14 cellular contexts compared by ENCODE assay signal in the genomic region with DNA sequence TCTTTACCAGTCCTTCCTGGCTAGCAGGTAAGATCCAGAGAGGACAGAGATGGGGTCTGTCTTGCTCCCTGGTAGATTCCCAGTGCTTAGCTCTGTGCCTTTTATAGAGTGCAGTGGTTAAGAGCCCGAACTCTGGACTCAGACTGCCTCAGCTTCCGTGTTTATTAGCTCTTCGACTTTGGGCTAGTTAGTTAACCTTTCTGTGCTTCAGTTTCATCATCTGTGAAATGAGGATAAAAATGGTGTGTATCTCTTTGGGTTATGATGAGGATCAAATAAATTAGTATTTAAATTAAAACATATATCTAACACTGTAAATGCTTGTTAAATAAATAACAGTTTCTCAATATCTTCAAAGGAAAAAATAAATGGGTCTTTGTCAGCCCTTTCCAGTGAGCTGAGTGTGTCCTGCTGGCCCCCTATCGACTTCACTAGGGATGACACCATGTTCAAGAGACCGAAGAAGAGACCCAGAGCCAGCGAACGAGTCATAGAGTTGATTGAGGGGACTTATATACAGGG. TPM values are rescaled to one million over a fixed set of nuclear protein-coding genes. Genes with fewer than 3 reads are reported as not detected.
DNase-seq lines count a peak whose midpoint lies in the region; ATAC-seq, FAIRE-seq and TF ChIP-seq lines count a peak whose summit lies in the region.
"Had no signal": no experiment of that assay in that cellular context is flagged by ENCODE, and none has a peak within 500 bp of the region (broad histone marks: within the 10 kb centered on the region; RNA-seq: fewer than 3 reads in every experiment).

No MANE protein-coding gene starts in this region.

- no peak overlapping the region for H3K4me3 ChIP-seq in Peyer's patch
- H3K4me3 ChIP-seq: BLaER1 treated with 17β-estradiol and CSF1 and Interleukin-3, amounts not matched to agents 10 nM and 100 nM; HAP-1 had no signal

- no peak overlapping the region for H3K27ac ChIP-seq in 22Rv1
- H3K27ac ChIP-seq in Peyer's patch: peak overlapping the region in 3 of 4 donors; percentile 50 to 86 (median 74)
- H3K27ac ChIP-seq: BLaER1 treated with 17β-estradiol and CSF1 and Interleukin-3, amounts not matched to agents 10 nM and 100 nM had no signal

- DNase-seq in GM12891 (ENCODE audit: insufficient read length, low spot score) (no peak), Peyer's patch (peak in 1 of 3 donors; percentile 66), glutamatergic neuron (no peak), NCI-H1694 (lab: John Stamatoyannopoulos, UW) (no peak), GM12892 (ENCODE audit: insufficient read length) (no peak)
- DNase-seq in effector CD4-positive, alpha-beta T cell: no peak
- DNase-seq: activated gamma-delta T cell; effector memory CD4-positive, alpha-beta T cell; kidney glomerular epithelial cell; NCI-H526 had no signal

- no peaks in the 10 kb centered on the region for H3K36me3 ChIP-seq in Peyer's patch
- H3K36me3 ChIP-seq: HAP-1 had no signal

- TF ChIP-seq POLR2A in GM12891 (IDR thresholded peaks at IDR 0.05; ENCODE audit: low read depth, low read length) (no peak), Peyer's patch (IDR thresholded peaks at IDR 0.05) (peak in 1 of 2 donors; percentile 42), GM12892 (IDR thresholded peaks at IDR 0.05; ENCODE audit: low read depth, low read length) (no peak)

- peaks cover 28% of the 10 kb centered on the region for H3K4me1 Mint-ChIP-seq in glutamatergic neuron (ENCODE audit: low read depth, unreplicated experiment)

- no peak for ATAC-seq in HG03025 (IDR thresholded peaks at IDR 0.05; ENCODE audit: low FRiP score, unreplicated experiment)

- no peaks in the 10 kb centered on the region for H3K9me3 ChIP-seq in Peyer's patch
- H3K9me3 ChIP-seq: HAP-1 had no signal

- no peak overlapping the region for H3K4me3 Mint-ChIP-seq in glutamatergic neuron (ENCODE audit: unreplicated experiment)

- H3K27ac Mint-ChIP-seq in glutamatergic neuron (ENCODE audit: unreplicated experiment): no peak overlapping the region

- H3K9me3 Mint-ChIP-seq in glutamatergic neuron (ENCODE audit: unreplicated experiment): peaks cover 13% of the 10 kb centered on the region

- 0 out of 2 replicates have a peak, but pooled peaks have one; percentile 8 for TF ChIP-seq CTCF in 22Rv1 (IDR thresholded peaks at IDR 0.05)
- TF ChIP-seq CTCF in Peyer's patch (IDR thresholded peaks at IDR 0.05): peak in 4 of 6 experiments; percentile 16 to 60 (median 51)
- TF ChIP-seq CTCF in glutamatergic neuron (IDR thresholded peaks at IDR 0.05; ENCODE audit: partially characterized antibody, unreplicated experiment): peak; percentile 65

- peaks cover 0 to 18% (median 0%) of the 10 kb centered on the region in 4 donors for H3K4me1 ChIP-seq in Peyer's patch

- FAIRE-seq in GM12891 (lab: Jason Lieb, UNC) (peak; percentile 77), GM12892 (lab: Jason Lieb, UNC) (no peak)

- peaks cover 2% of the 10 kb centered on the region for H3K27me3 Mint-ChIP-seq in glutamatergic neuron (ENCODE audit: unreplicated experiment)

- H3K27me3 ChIP-seq in Peyer's patch: no peaks in the 10 kb centered on the region
- H3K27me3 ChIP-seq: BLaER1 treated with 17β-estradiol and CSF1 and Interleukin-3, amounts not matched to agents 10 nM and 100 nM had no signal

- no peaks in the 10 kb centered on the region for H3K36me3 Mint-ChIP-seq in glutamatergic neuron (ENCODE audit: unreplicated experiment)

TF ChIP-seq in GM12891, 5 proteins besides CTCF, POLR2A, EP300 and RAD21:
- TF ChIP-seq TAF1 (IDR thresholded peaks at IDR 0.05; ENCODE audit: low read depth, low read length): no peak

RNA-seq across cellular contexts. Expression of gene CERS6, which starts 38.2 kb away (rescaled TPM):
- 1.7 TPM for polyA plus RNA-seq in GM12891 (2012; ENCODE audit: low read depth, missing spikeins)
- total RNA-seq in Peyer's patch: 100 to 1,000 TPM in 1 of 4 donors, 10 to 100 TPM in 3; 28.1 to 110 (median 96.7) TPM
- 143 TPM for total RNA-seq in glutamatergic neuron (ENCODE audit: unreplicated experiment)
- polyA plus RNA-seq in GM12892 (2012; ENCODE audit: missing spikeins): 9.1 TPM

Comparison
In these comparisons a context has a peak if more than half of its experiments do, and no peak if none do; other contexts are left out.
1. CTCF ChIP-seq: peak in every context shown above with its lines; median percentile 65 in glutamatergic neuron; 51 in Peyer's patch; 8 in 22Rv1.